ENCODE assay signal across 26 cellular contexts in genomic region chr6:149142924-149143429, GRCh38.
"Had no signal": no experiment of that assay in that cellular context is flagged by ENCODE, and none has a peak within 500 bp of the region (broad histone marks: within the 10 kb centered on the region; RNA-seq: fewer than 3 reads in every experiment).

No MANE protein-coding gene starts in this region.

- H3K9ac ChIP-seq: parathyroid adenoma had no signal

- H3K36me3 Mint-ChIP-seq: memory B cell; mesothelial cell of epicardium; stimulated activated naive B cell treated with anti-CD40 and anti-IgM and Interleukin-4, amounts not matched to agents 10 μg/mL and 1 μg/mL and 100 μg/mL, for 72 hours had no signal

- H3K4me3 Mint-ChIP-seq: dendritic cell treated with granulocyte-macrophage colony-stimulating factor and Interleukin-4, amounts not matched to agents 40 ng/mL and 50 ng/mL, for 4 days; effector memory CD8-positive, alpha-beta T cell; memory B cell; mesothelial cell of epicardium; nephron progenitor cell; stimulated activated naive B cell treated with anti-CD40 and anti-IgM and Interleukin-4, amounts not matched to agents 10 μg/mL and 1 μg/mL and 100 μg/mL, for 72 hours had no signal

- H3K9me3 ChIP-seq: esophagus squamous epithelium, gastroesophageal sphincter, lower lobe of right lung, prostate gland, testis, tibial nerve, vagina had no signal

- H3K4me1 ChIP-seq: esophagus squamous epithelium, gastroesophageal sphincter, left ventricle myocardium inferior, parathyroid adenoma, testis had no signal

- H3K4me3 ChIP-seq: esophagus squamous epithelium, gastroesophageal sphincter, left ventricle myocardium inferior, lower lobe of right lung, prostate gland, spleen, testis, tibial nerve, upper lobe of right lung, vagina had no signal

- H2AFZ ChIP-seq: parathyroid adenoma had no signal

- H3K9me3 Mint-ChIP-seq: dendritic cell treated with granulocyte-macrophage colony-stimulating factor and Interleukin-4, amounts not matched to agents 40 ng/mL and 50 ng/mL, for 4 days; memory B cell had no signal

- H3K36me3 ChIP-seq: esophagus squamous epithelium, gastroesophageal sphincter, left ventricle myocardium inferior, lower lobe of right lung, prostate gland, spleen, tibial nerve, upper lobe of right lung, vagina had no signal

- H3K79me2 ChIP-seq: parathyroid adenoma had no signal

- ATAC-seq: effector memory CD8-positive, alpha-beta T cell; gastroesophageal sphincter; left cardiac atrium; lower lobe of right lung; sciatic nerve; stimulated activated naive B cell treated with anti-CD40 and anti-IgM and Interleukin-4, amounts not matched to agents 10 μg/mL and 1 μg/mL and 100 μg/mL, for 72 hours; stimulated activated naive CD8-positive, alpha-beta T cell treated with anti-CD3 and anti-CD28 coated beads, Interleukin-15, amount 100 ng/mL, for 72 hours; upper lobe of right lung had no signal

- H3K27me3 ChIP-seq: esophagus squamous epithelium, gastroesophageal sphincter, spleen, testis, tibial nerve, upper lobe of right lung, vagina had no signal

- H3K27ac Mint-ChIP-seq: dendritic cell treated with granulocyte-macrophage colony-stimulating factor and Interleukin-4, amounts not matched to agents 40 ng/mL and 50 ng/mL, for 4 days; memory B cell; mesothelial cell of epicardium; nephron progenitor cell; stimulated activated naive B cell treated with anti-CD40 and anti-IgM and Interleukin-4, amounts not matched to agents 10 μg/mL and 1 μg/mL and 100 μg/mL, for 72 hours had no signal

- H3K27ac ChIP-seq: esophagus squamous epithelium, gastroesophageal sphincter, left ventricle myocardium inferior, lower lobe of right lung, parathyroid adenoma, prostate gland, spleen, testis, tibial nerve, upper lobe of right lung, vagina had no signal

- H3K27me3 Mint-ChIP-seq: dendritic cell treated with granulocyte-macrophage colony-stimulating factor and Interleukin-4, amounts not matched to agents 40 ng/mL and 50 ng/mL, for 4 days; effector memory CD8-positive, alpha-beta T cell; stimulated activated naive CD8-positive, alpha-beta T cell treated with anti-CD3 and anti-CD28 coated beads, Interleukin-15, amount 100 ng/mL, for 72 hours had no signal

- DNase-seq: effector memory CD8-positive, alpha-beta T cell; esophagus squamous epithelium; foreskin fibroblast; glutamatergic neuron; kidney; left cardiac atrium; left ventricle myocardium inferior; lower lobe of right lung; nephron progenitor cell; spleen; stimulated activated CD4-positive, alpha-beta T cell treated with anti-CD3 and anti-CD28 coated beads, Interleukin-15, amount 100 ng/mL, for 24 hours; stimulated activated CD4-positive, alpha-beta T cell treated with anti-CD3 and anti-CD28 coated beads, Interleukin-1b, Interleukin-23, amount 100 ng/mL, for 48 hours; stimulated activated CD4-positive, alpha-beta T cell treated with anti-CD3 and anti-CD28 coated beads, Interleukin-4, amount 100 ng/mL, for 24 hours; stimulated activated naive B cell treated with anti-CD40 and anti-IgM and Interleukin-4, amounts not matched to agents 10 μg/mL and 1 μg/mL and 100 μg/mL, for 72 hours; stimulated activated naive CD8-positive, alpha-beta T cell treated with anti-CD3 and anti-CD28 coated beads, Interleukin-15, amount 100 ng/mL, for 72 hours; testis; upper lobe of right lung had no signal
